Comparison of ENCODE assay signal across 13 cellular contexts in the genomic region with DNA sequence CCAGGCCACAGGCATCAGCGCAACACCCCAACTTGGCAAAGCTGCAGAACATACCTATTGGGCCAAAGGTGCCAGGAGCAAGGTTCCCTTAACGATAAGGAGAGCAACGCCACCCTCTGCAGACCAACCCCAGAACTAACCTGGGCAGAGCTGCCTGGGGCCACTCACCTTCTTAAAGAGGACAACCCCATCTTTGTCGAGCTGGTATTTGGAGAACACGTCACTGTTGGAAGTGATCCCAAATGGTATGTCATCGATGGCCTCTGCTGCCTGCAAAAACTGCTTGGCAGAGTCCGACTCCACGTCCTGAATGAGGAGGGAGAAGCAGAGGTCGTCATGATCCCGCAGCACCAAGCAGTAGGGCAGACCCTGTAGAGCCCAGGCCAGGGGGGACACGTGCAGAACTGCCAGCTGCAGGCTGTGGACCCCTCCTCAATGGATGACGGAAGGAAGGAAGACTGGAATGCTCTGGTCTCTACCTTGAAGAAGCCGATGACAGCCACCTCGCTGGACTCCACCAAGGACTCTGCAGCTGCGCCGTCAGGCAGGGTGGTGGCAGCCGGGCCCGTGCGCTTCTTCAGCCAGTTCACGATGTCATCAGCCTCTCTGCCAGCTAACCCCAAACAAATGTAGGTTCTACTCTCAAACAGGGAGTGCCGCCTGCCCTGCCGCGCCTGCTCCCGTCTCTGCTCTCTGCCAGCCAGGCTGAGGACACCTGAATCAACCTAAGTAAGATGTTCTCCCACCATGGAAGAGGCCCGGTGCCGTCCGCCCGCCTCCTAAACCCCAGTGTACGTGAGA. TPM values are rescaled to one million over a fixed set of nuclear protein-coding genes. Genes with fewer than 3 reads are reported as not detected.
A peak's percentile ranks its signal among the peaks of the same experiment; 100 is the strongest.
DNase-seq lines count a peak whose midpoint lies in the region; ATAC-seq and TF ChIP-seq lines count a peak whose summit lies in the region.
"Had no signal": no experiment of that assay in that cellular context is flagged by ENCODE, and none has a peak within 500 bp of the region (broad histone marks: within the 10 kb centered on the region; RNA-seq: fewer than 3 reads in every experiment).

No MANE protein-coding gene starts in this region.

- H3K4me1 ChIP-seq in GM23248 (ENCODE audit: insufficient read depth): peaks cover 24% of the 10 kb centered on the region
- H3K4me1 ChIP-seq in PC-3 (ENCODE audit: insufficient read depth, low read length): peaks cover 26% of the 10 kb centered on the region
- peaks cover 35% of the 10 kb centered on the region for H3K4me1 ChIP-seq in psoas muscle
- H3K4me1 ChIP-seq in transverse colon: peaks cover 11 to 44% (median 22%) of the 10 kb centered on the region in 4 donors

- H2AFZ ChIP-seq in GM23248 (no peak overlapping the region), PC-3 (ENCODE audit: low read length) (no peak overlapping the region)

- H3K9me3 ChIP-seq in GM23248 (ENCODE audit: low read depth): no peaks in the 10 kb centered on the region
- no peaks in the 10 kb centered on the region for H3K9me3 ChIP-seq in PC-3 (ENCODE audit: low read length)
- no peaks in the 10 kb centered on the region for H3K9me3 ChIP-seq in psoas muscle
- H3K9me3 ChIP-seq in transverse colon: no peaks in the 10 kb centered on the region

- POLR2A ChIA-PET in PC-3 (lab: Charles Lee; ENCODE audit: unreplicated experiment): no interaction called here

- 61 to 62% methylated on average over 29 of the region's 29 CpGs for WGBS in GM23248 (ENCODE audit: low coverage in 1 of 2, low lambda C conversion rate in 2 of 2, missing lambda C conversion rate in 2 of 2), 2 experiments
- 45 to 61% (median 55%) methylated on average over 29 of the region's 29 CpGs for WGBS in psoas muscle, 3 donors
- WGBS in transverse colon (ENCODE audit: low coverage in 1 of 2), 2 donors: 79% methylated on average over 26 of the region's 29 CpGs; no CpG with 5 or more reads in 1 of the 2 donors

- no TSS peak for BruUV-seq in PC-3 (replicated peaks; lab: Mats Ljungman, UMichigan)

- TF ChIP-seq CTCF in PC-3 (conservative IDR thresholded peaks at IDR 0.05; ENCODE audit: low read depth, low read length): peak; percentile 49; the same call in 1 of the 2 replicates
- TF ChIP-seq CTCF in psoas muscle (IDR thresholded peaks at IDR 0.05): peak; percentile 40
- TF ChIP-seq CTCF in transverse colon (IDR thresholded peaks at IDR 0.05): no peak

- H4K20me1 ChIP-seq in GM23248 (ENCODE audit: insufficient read depth) (no peaks in the 10 kb centered on the region), PC-3 (ENCODE audit: low read length) (peaks cover 52% of the 10 kb centered on the region)

- TF ChIP-seq POLR2A in transverse colon (IDR thresholded peaks at IDR 0.05): no peak

- peak overlapping the region; percentile 95 for H3K9ac ChIP-seq in GM23248
- no peak overlapping the region for H3K9ac ChIP-seq in PC-3 (ENCODE audit: low read length)

- peaks cover 100% of the 10 kb centered on the region for H3K79me2 ChIP-seq in GM23248 (ENCODE audit: insufficient read depth)
- H3K79me2 ChIP-seq in PC-3 (ENCODE audit: low read length): peaks cover 91% of the 10 kb centered on the region

- H3K36me3 ChIP-seq in GM23248 (ENCODE audit: low read depth) (peaks cover 51% of the 10 kb centered on the region; the same call in 1 of the 2 replicates), PC-3 (ENCODE audit: low read depth, low read length) (peaks cover 49% of the 10 kb centered on the region), psoas muscle (ENCODE audit: insufficient read depth in 1 of 2, low read depth in 1 of 2) (peaks cover 3 to 84% of the 10 kb centered on the region in 2 donors), transverse colon (peaks cover 0 to 49% (median 17%) of the 10 kb centered on the region in 4 donors)

- peak; percentile 71 for DNase-seq in GM23248
- DNase-seq in PC-3: peak; percentile 57
- no peak for DNase-seq in psoas muscle
- no peak for DNase-seq in transverse colon
- no peak for DNase-seq in SHP77 (lab: John Stamatoyannopoulos, UW)
- DNase-seq in dermis blood vessel endothelial cell: no peak
- DNase-seq: activated T-cell treated with anti-CD3 and anti-CD28 coated beads for 4 hours, brain microvascular endothelial cell, DMS79, NCI-H187, OCI-M1 had no signal

- no peaks in the 10 kb centered on the region; the same call in 1 of the 2 replicates for H3F3A ChIP-seq in GM23248 (ENCODE audit: insufficient read depth)
- H3F3A ChIP-seq in PC-3 (ENCODE audit: low read length, unreplicated experiment): no peaks in the 10 kb centered on the region

- CTCF ChIA-PET in PC-3 (lab: Charles Lee): interaction anchor here (0.6 kb wide), 1 partner anchor 120 kb away, joined by 10 read pairs; no protein-coding TSS in a partner anchor

- intact Hi-C loops in PC-3 (cut with micrococcal nuclease) (no loop called here), psoas muscle (cut with DNase I) (loop anchor here (2.0 to 5.0 kb wide), 2 partner anchors 32 to 33 kb away; no protein-coding TSS in a partner anchor), transverse colon (cut with DNase I; ENCODE audit: low total_unique reads) (no loop called here)

- H3K4me3 ChIP-seq in GM23248 (no peak overlapping the region), PC-3 (ENCODE audit: low read length) (no peak overlapping the region), psoas muscle (peak overlapping the region; percentile 11), transverse colon (no peak overlapping the region)

- in situ Hi-C loops in GM23248 (cut with MboI): no loop called here
- in situ Hi-C loops in transverse colon (cut with MboI; ENCODE audit: low pct_ligation_motif_present in 1 of 4, low pct_unique_long_range_greater_than_20kb in 1 of 4, low sequenced_read_pairs in 3 of 4): no loop called here

- ATAC-seq in PC-3: peak; percentile 14; the same call in 1 of the 2 replicates
- ATAC-seq in esophagus mucosa: peak; percentile 62
- peak; percentile 60 to 76 (median 70) for ATAC-seq in psoas muscle

- H3K4me2 ChIP-seq in GM23248 (ENCODE audit: unreplicated experiment) (no peak overlapping the region), PC-3 (ENCODE audit: low read length) (no peak overlapping the region)

- H3K27ac ChIP-seq in GM23248: peak overlapping the region; percentile 82
- no peak overlapping the region for H3K27ac ChIP-seq in PC-3 (ENCODE audit: low read length)
- peak overlapping the region; percentile 46 for H3K27ac ChIP-seq in psoas muscle
- no peak overlapping the region for H3K27ac ChIP-seq in transverse colon
- H3K27ac ChIP-seq: brain microvascular endothelial cell had no signal

- H3K9me2 ChIP-seq in GM23248 (ENCODE audit: insufficient read depth) (no peaks in the 10 kb centered on the region), PC-3 (replicated peaks; ENCODE audit: low read length) (no peaks in the 10 kb centered on the region)

- no peaks in the 10 kb centered on the region for H3K27me3 ChIP-seq in GM23248 (replicated peaks; ENCODE audit: insufficient read depth)
- H3K27me3 ChIP-seq in PC-3 (ENCODE audit: low read length): no peaks in the 10 kb centered on the region
- no peaks in the 10 kb centered on the region for H3K27me3 ChIP-seq in psoas muscle (ENCODE audit: insufficient read depth in 3 of 3, low read length in 2 of 3)
- no peaks in the 10 kb centered on the region for H3K27me3 ChIP-seq in transverse colon
- H3K27me3 ChIP-seq: brain microvascular endothelial cell had no signal

- TF ChIP-seq EP300 in transverse colon (IDR thresholded peaks at IDR 0.05; ENCODE audit: low read depth): no peak

RNA-seq across cellular contexts. Expression of a gene that starts 5.2 kb away (rescaled TPM):
- total RNA-seq in GM23248 (2014; rRNA removed; shearing (Covaris generic)): 3,203 and 4,003 TPM in 2 replicates
- polyA plus RNA-seq in GM23248 (2016; fragmentation: Nextera tagmentation; extraction: Ambion mirVana) (1,651 and 1,674 TPM in 2 replicates), psoas muscle (100 to 1,000 TPM; 236 to 384 (median 267) TPM)
- total RNA-seq in PC-3 (2014; rRNA removed) (969 and 1,089 TPM in 2 replicates), esophagus mucosa (812 TPM), psoas muscle (100 to 1,000 TPM; 244 to 361 (median 296) TPM), transverse colon (100 to 1,000 TPM; 486 to 732 (median 556) TPM), dermis blood vessel endothelial cell (1,052 and 1,490 TPM in 2 replicates)

RNA-seq across cellular contexts. Expression of a gene that starts 16.0 kb away (rescaled TPM):
- 193 and 208 TPM in 2 replicates for total RNA-seq in GM23248 (2014; rRNA removed; shearing (Covaris generic))
- polyA plus RNA-seq in GM23248 (2016; fragmentation: Nextera tagmentation; extraction: Ambion mirVana) (310 and 313 TPM in 2 replicates), psoas muscle (100 to 1,000 TPM in 2 of 3 donors, 10 to 100 TPM in 1; 79.1 to 268 (median 100) TPM)
- total RNA-seq in PC-3 (2014; rRNA removed) (201 and 261 TPM in 2 replicates), esophagus mucosa (300 TPM), psoas muscle (100 to 1,000 TPM in 3 of 4 donors, 10 to 100 TPM in 1; 88.3 to 192 (median 160) TPM), transverse colon (100 to 1,000 TPM; 189 to 480 (median 323) TPM), dermis blood vessel endothelial cell (195 and 495 TPM in 2 replicates)

RNA-seq across cellular contexts. Expression of a gene that starts 20.3 kb away (rescaled TPM):
- total RNA-seq in GM23248 (2014; rRNA removed; shearing (Covaris generic)): not detected in 2 replicates
- polyA plus RNA-seq in GM23248 (2016; fragmentation: Nextera tagmentation; extraction: Ambion mirVana) (0.37 TPM in 1 of 2 replicates, not detected in the other), psoas muscle (100 to 1,000 TPM; 296 to 661 (median 603) TPM)
- total RNA-seq in PC-3 (2014; rRNA removed) (not detected in 2 replicates), esophagus mucosa (0.24 TPM), psoas muscle (1,000 to 10,000 TPM in 3 of 4 donors, 100 to 1,000 TPM in 1; 976 to 2,217 (median 1,286) TPM), transverse colon (under 1 TPM in 1 of 4 donors, not detected in 3; 0.68 TPM), dermis blood vessel endothelial cell (not detected in 2 replicates)
- polyA plus RNA-seq: neural cell had no signal

RNA-seq across cellular contexts. Expression of a gene that starts 22.1 kb away (rescaled TPM):
- 102 and 135 TPM in 2 replicates for total RNA-seq in GM23248 (2014; rRNA removed; shearing (Covaris generic))
- polyA plus RNA-seq in GM23248 (2016; fragmentation: Nextera tagmentation; extraction: Ambion mirVana): 145 and 147 TPM in 2 replicates
- 73.4 and 90.9 TPM in 2 replicates for total RNA-seq in PC-3 (2014; rRNA removed)
- 18.7 TPM for total RNA-seq in esophagus mucosa
- total RNA-seq in psoas muscle: 10 to 100 TPM; 20.5 to 47.6 (median 25.7) TPM
- 100 to 1,000 TPM in 1 of 3 donors, 10 to 100 TPM in 2; 45.1 to 187 (median 57.1) TPM for polyA plus RNA-seq in psoas muscle
- 10 to 100 TPM; 23.3 to 44.0 (median 33.2) TPM for total RNA-seq in transverse colon
- 79.9 and 138 TPM in 2 replicates for total RNA-seq in dermis blood vessel endothelial cell

RNA-seq across cellular contexts. Expression of a gene that starts 36.2 kb away (rescaled TPM):
- 80.6 and 100 TPM in 2 replicates for total RNA-seq in GM23248 (2014; rRNA removed; shearing (Covaris generic))
- 6.9 and 8.6 TPM in 2 replicates for polyA plus RNA-seq in GM23248 (2016; fragmentation: Nextera tagmentation; extraction: Ambion mirVana)
- 496 and 633 TPM in 2 replicates for total RNA-seq in PC-3 (2014; rRNA removed)
- 68.9 TPM for total RNA-seq in esophagus mucosa
- total RNA-seq in psoas muscle: 10 to 100 TPM; 23.0 to 58.4 (median 47.1) TPM
- 10 to 100 TPM; 37.5 to 79.8 (median 43.8) TPM for polyA plus RNA-seq in psoas muscle
- 10 to 100 TPM; 23.1 to 47.7 (median 36.7) TPM for total RNA-seq in transverse colon
- 172 and 224 TPM in 2 replicates for total RNA-seq in dermis blood vessel endothelial cell

Comparison
In these comparisons a context has a peak if more than half of its experiments do, and no peak if none do; other contexts are left out.
1. DNase-seq: peak in GM23248 (single experiment) and PC-3 (single experiment); none in psoas muscle (0 of 2), transverse colon (single experiment), SHP77 (0 of 2) and dermis blood vessel endothelial cell (single experiment).
2. H3K27ac ChIP-seq: peak in GM23248 (single experiment) and psoas muscle (single experiment); none in PC-3 (single experiment) and transverse colon (0 of 4).
3. ATAC-seq: peak in every context shown above with its lines; median percentile 70 in psoas muscle; 62 in esophagus mucosa; 14 in PC-3.
4. CTCF ChIP-seq: peak in PC-3 (single experiment) and psoas muscle (single experiment); none in transverse colon (0 of 5).
5. RNA of a gene that starts 20.3 kb away (total RNA-seq): 976 to 2,217 TPM in psoas muscle; 0.24 TPM in esophagus mucosa (single experiment), not detected in GM23248, not detected in PC-3, 0.68 TPM in transverse colon and not detected in dermis blood vessel endothelial cell; every median in the first group is over 100 times any median in the second.
6. intact Hi-C loops: an anchor here in psoas muscle (2.0 to 5.0 kb wide); none called in PC-3 and transverse colon.